ENCODE assay signal across 33 cellular contexts in the genomic region with DNA sequence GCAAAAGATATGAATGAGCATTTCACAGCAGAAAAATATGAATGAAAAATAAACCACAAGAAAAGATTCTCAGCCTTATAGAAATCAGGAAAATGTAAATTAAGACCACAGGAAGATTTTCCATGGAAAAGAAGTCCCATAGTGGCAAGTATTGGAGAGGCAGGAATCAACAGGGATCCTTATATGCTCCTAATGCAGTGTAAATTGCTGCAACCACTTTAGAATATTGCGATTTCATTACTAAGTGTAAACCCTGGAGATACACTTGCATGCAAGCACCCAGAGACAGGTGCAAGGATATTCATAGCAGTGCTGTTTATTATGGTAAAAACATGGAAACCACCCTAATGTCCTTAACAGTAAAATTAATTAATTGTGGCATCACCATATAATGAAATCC. TPM values are rescaled to one million over a fixed set of nuclear protein-coding genes. Genes with fewer than 3 reads are reported as not detected.
A peak's percentile ranks its signal among the peaks of the same experiment; 100 is the strongest.
DNase-seq lines count a peak whose midpoint lies in the region; ATAC-seq and TF ChIP-seq lines count a peak whose summit lies in the region.
"Had no signal": no experiment of that assay in that cellular context is flagged by ENCODE, and none has a peak within 500 bp of the region (broad histone marks: within the 10 kb centered on the region; RNA-seq: fewer than 3 reads in every experiment).

No MANE protein-coding gene starts in this region.

- H3K27ac ChIP-seq in esophagus muscularis mucosa (replicated peaks in 1 of 4) (no peak overlapping the region), neural cell (ENCODE audit: low read length) (peak overlapping the region; percentile 22)
- H3K27ac ChIP-seq: 22Rv1; A549; BLaER1; BLaER1 treated with 17β-estradiol and CSF1 and Interleukin-3, amounts not matched to agents 10 nM and 100 nM; C4-2B had no signal

- H3K36me3 ChIP-seq in esophagus muscularis mucosa (no peaks in the 10 kb centered on the region), neural cell (ENCODE audit: insufficient read depth, low read length) (no peaks in the 10 kb centered on the region)
- H3K36me3 ChIP-seq: BE2C; BLaER1; BLaER1 treated with 17β-estradiol and CSF1 and Interleukin-3, amounts not matched to agents 10 nM and 100 nM had no signal

- no peaks in the 10 kb centered on the region for H3K9me3 ChIP-seq in esophagus muscularis mucosa
- no peaks in the 10 kb centered on the region for H3K9me3 ChIP-seq in neural cell (ENCODE audit: low read length)
- H3K9me3 ChIP-seq: A549; BE2C; BLaER1; BLaER1 treated with 17β-estradiol and CSF1 and Interleukin-3, amounts not matched to agents 10 nM and 100 nM; Caco-2 had no signal

- no peak for TF ChIP-seq RAD21 in neural cell (conservative IDR thresholded peaks at IDR 0.05)

- H3K9me2 ChIP-seq in neural cell (ENCODE audit: insufficient read depth, low read length), result no peaks in the 10 kb centered on the region

- H3K4me2 ChIP-seq in neural cell (ENCODE audit: low read length), result no peak overlapping the region
- H3K4me2 ChIP-seq: A549; BLaER1; BLaER1 treated with 17β-estradiol and CSF1 and Interleukin-3, amounts not matched to agents 10 nM and 100 nM had no signal

- H3K9ac ChIP-seq in neural cell (ENCODE audit: low read length), result no peak overlapping the region
- H3K9ac ChIP-seq: BLaER1; BLaER1 treated with 17β-estradiol and CSF1 and Interleukin-3, amounts not matched to agents 10 nM and 100 nM had no signal

- H4K20me1 ChIP-seq in neural cell (ENCODE audit: insufficient read depth), result no peaks in the 10 kb centered on the region
- H4K20me1 ChIP-seq: BLaER1; BLaER1 treated with 17β-estradiol and CSF1 and Interleukin-3, amounts not matched to agents 10 nM and 100 nM had no signal

- H3K4me3 ChIP-seq in esophagus muscularis mucosa, result no peak overlapping the region
- peak overlapping the region; percentile 2 for H3K4me3 ChIP-seq in neural cell (ENCODE audit: low read length)
- H3K4me3 ChIP-seq: A549; BLaER1; BLaER1 treated with 17β-estradiol and CSF1 and Interleukin-3, amounts not matched to agents 10 nM and 100 nM had no signal

- no peaks in the 10 kb centered on the region for H3K27me3 Mint-ChIP-seq in central memory CD8-positive, alpha-beta T cell
- H3K27me3 Mint-ChIP-seq in natural killer cell treated with Interleukin-12 subunit alpha and Interleukin-12 subunit beta and Interleukin-15 and Interleukin-18, amount 100 ng/mL, for 72 hours, result no peaks in the 10 kb centered on the region
- H3K27me3 Mint-ChIP-seq: B cell; CD4-positive, alpha-beta memory T cell; CD4-positive, alpha-beta T cell; CD4-positive, CD25-positive, alpha-beta regulatory T cell had no signal

- no peak for DNase-seq in central memory CD8-positive, alpha-beta T cell (ENCODE audit: low spot score in 2 of 2)
- DNase-seq in esophagus muscularis mucosa (ENCODE audit: extremely low spot score), result peak; percentile 2
- DNase-seq in natural killer cell treated with Interleukin-12 subunit alpha and Interleukin-12 subunit beta and Interleukin-15 and Interleukin-18, amount 100 ng/mL, for 72 hours (ENCODE audit: low spot score), result no peak
- DNase-seq in NCI-H2081 (lab: John Stamatoyannopoulos, UW), result no peak
- no peak for DNase-seq in GM10248 (ENCODE audit: extremely low spot score)
- DNase-seq: 8988T; ACHN; AML-193; BE2C; C1 segment of cervical spinal cord; Caco-2; Calu3; CD4-positive, alpha-beta memory T cell; CD4-positive, alpha-beta T cell; CD4-positive, CD25-positive, alpha-beta regulatory T cell; CD8-positive, alpha-beta memory T cell; CD8-positive, alpha-beta T cell; COR-L47; DMS 273 treated with DMSO at 0.1 percent for 48 hours; DMS153; DMS53; DMS79; DMS79 treated with DMSO at 0.1 percent for 48 hours; DND-41; EL had no signal

- TF ChIP-seq CTCF in esophagus muscularis mucosa (IDR thresholded peaks at IDR 0.05) (no peak), neural cell (IDR thresholded peaks at IDR 0.05; ENCODE audit: poor library complexity, severe bottlenecking) (no peak), GM10248 (IDR thresholded peaks at IDR 0.05; ENCODE audit: control extremely low read depth, extremely low read depth, low read depth, missing control alignments) (no peak)

- H3K27me3 ChIP-seq in esophagus muscularis mucosa (peaks cover 0 to 36% (median 0%) of the 10 kb centered on the region in 4 donors), neural cell (ENCODE audit: insufficient read depth, low read depth, low read length) (no peaks in the 10 kb centered on the region)
- H3K27me3 ChIP-seq: BE2C; BLaER1; BLaER1 treated with 17β-estradiol and CSF1 and Interleukin-3, amounts not matched to agents 10 nM and 100 nM had no signal

- H3K4me3 Mint-ChIP-seq in central memory CD8-positive, alpha-beta T cell, result no peak overlapping the region
- H3K4me3 Mint-ChIP-seq in natural killer cell treated with Interleukin-12 subunit alpha and Interleukin-12 subunit beta and Interleukin-15 and Interleukin-18, amount 100 ng/mL, for 72 hours, result no peak overlapping the region
- H3K4me3 Mint-ChIP-seq: B cell; CD14-positive monocyte; CD4-positive, alpha-beta memory T cell; CD4-positive, alpha-beta T cell; CD4-positive, CD25-positive, alpha-beta regulatory T cell; CD8-positive, alpha-beta memory T cell; CD8-positive, alpha-beta T cell had no signal

- H2AFZ ChIP-seq in neural cell (ENCODE audit: low read depth, low read length), result no peak overlapping the region

- WGBS in esophagus muscularis mucosa, result 68% methylated on average over 1 of the region's 1 CpG

- H3F3A ChIP-seq in neural cell (ENCODE audit: insufficient read depth, low read length, poor library complexity, severe bottlenecking), result no peaks in the 10 kb centered on the region

- ATAC-seq in central memory CD8-positive, alpha-beta T cell (replicated peaks; ENCODE audit: extremely low read depth, poor library complexity, severe bottlenecking), result no peak
- no peak for ATAC-seq in natural killer cell treated with Interleukin-12 subunit alpha and Interleukin-12 subunit beta and Interleukin-15 and Interleukin-18, amount 100 ng/mL, for 72 hours
- ATAC-seq: A549; CD8-positive, alpha-beta T cell had no signal

- intact Hi-C loops in esophagus muscularis mucosa (cut with DNase I), result no loop called here

- no peaks in the 10 kb centered on the region for H3K79me2 ChIP-seq in neural cell (replicated peaks; ENCODE audit: insufficient read depth, low read length)

- H3K4me1 Mint-ChIP-seq in central memory CD8-positive, alpha-beta T cell, result peaks cover 15% of the 10 kb centered on the region
- peaks cover 5 to 19% of the 10 kb centered on the region in 2 donors for H3K4me1 Mint-ChIP-seq in natural killer cell treated with Interleukin-12 subunit alpha and Interleukin-12 subunit beta and Interleukin-15 and Interleukin-18, amount 100 ng/mL, for 72 hours (ENCODE audit: low read depth in 2 of 2)

- no peaks in the 10 kb centered on the region for H3K4me1 ChIP-seq in esophagus muscularis mucosa
- H3K4me1 ChIP-seq: A549, BE2C had no signal

- no peak for TF ChIP-seq EP300 in esophagus muscularis mucosa (IDR thresholded peaks at IDR 0.05)
- TF ChIP-seq EP300 in neural cell (conservative IDR thresholded peaks at IDR 0.05; ENCODE audit: poor library complexity, severe bottlenecking), result no peak

- TF ChIP-seq POLR2A in esophagus muscularis mucosa (IDR thresholded peaks at IDR 0.05; ENCODE audit: low read depth), result no peak

- CTCF ChIA-PET in GM10248 (lab: Yijun Ruan, JAX), result no interaction called here

- peak overlapping the region; percentile 47 for H3K27ac Mint-ChIP-seq in central memory CD8-positive, alpha-beta T cell (ENCODE audit: low read depth)
- H3K27ac Mint-ChIP-seq in natural killer cell treated with Interleukin-12 subunit alpha and Interleukin-12 subunit beta and Interleukin-15 and Interleukin-18, amount 100 ng/mL, for 72 hours, result no peak overlapping the region
- H3K27ac Mint-ChIP-seq: B cell; CD14-positive monocyte; CD4-positive, alpha-beta T cell; CD4-positive, CD25-positive, alpha-beta regulatory T cell; CD8-positive, alpha-beta T cell had no signal

- POLR2A ChIA-PET in GM10248 (lab: Yijun Ruan, JAX), result no interaction called here

- no peaks in the 10 kb centered on the region for H3K36me3 Mint-ChIP-seq in central memory CD8-positive, alpha-beta T cell (ENCODE audit: insufficient read depth)
- H3K36me3 Mint-ChIP-seq in natural killer cell treated with Interleukin-12 subunit alpha and Interleukin-12 subunit beta and Interleukin-15 and Interleukin-18, amount 100 ng/mL, for 72 hours, result no peaks in the 10 kb centered on the region
- H3K36me3 Mint-ChIP-seq: CD14-positive monocyte; CD4-positive, alpha-beta memory T cell; CD8-positive, alpha-beta T cell had no signal

- no peaks in the 10 kb centered on the region for H3K9me3 Mint-ChIP-seq in central memory CD8-positive, alpha-beta T cell
- H3K9me3 Mint-ChIP-seq in natural killer cell treated with Interleukin-12 subunit alpha and Interleukin-12 subunit beta and Interleukin-15 and Interleukin-18, amount 100 ng/mL, for 72 hours, result no peaks in the 10 kb centered on the region
- H3K9me3 Mint-ChIP-seq: CD4-positive, alpha-beta memory T cell; CD4-positive, alpha-beta T cell; CD8-positive, alpha-beta memory T cell; CD8-positive, alpha-beta T cell had no signal

TF ChIP-seq in neural cell, 6 proteins besides CTCF, POLR2A, EP300 and RAD21 (continues in another document):
- TF ChIP-seq SMC3 (conservative IDR thresholded peaks at IDR 0.05; ENCODE audit: poor library complexity), result no peak
- no peak for TF ChIP-seq TAF1 (IDR thresholded peaks at IDR 0.05; ENCODE audit: low read depth)
- no peak for TF ChIP-seq EZH2 (IDR thresholded peaks at IDR 0.05; ENCODE audit: borderline replicate concordance, insufficient read depth, low read length, poor library complexity, severe bottlenecking)

RNA-seq across cellular contexts. Expression of gene LRP8, which starts 10.5 kb away (rescaled TPM):
- 1 to 10 TPM in 3 of 4 donors, under 1 TPM in 1; 0.83 to 6.0 (median 1.9) TPM for total RNA-seq in esophagus muscularis mucosa
- polyA plus RNA-seq in neural cell, result 65.8 TPM in 2 replicates
- 97.9 and 112 TPM in 2 replicates for polyA minus RNA-seq in neural cell
- 100 to 1,000 TPM in 1 of 2 donors, 10 to 100 TPM in 1; 87.8 to 194 TPM for total RNA-seq in natural killer cell treated with Interleukin-12 subunit alpha and Interleukin-12 subunit beta and Interleukin-15 and Interleukin-18, amount 100 ng/mL, for 72 hours

Comparison
In these comparisons a context has a peak if more than half of its experiments do, and no peak if none do; other contexts are left out.
1. RNA of gene LRP8, which starts 10.5 kb away (total RNA-seq): 87.8 to 194 TPM in natural killer cell treated with Interleukin-12 subunit alpha and Interleukin-12 subunit beta and Interleukin-15 and Interleukin-18, amount 100 ng/mL, for 72 hours; 0.83 to 6.0 TPM in esophagus muscularis mucosa; every median in the first group is over 10 times any median in the second.